Comparison of ENCODE assay signal across 24 cellular contexts in genomic region chr16:57579361-57579665, GRCh38. TPM values are rescaled to one million over a fixed set of nuclear protein-coding genes. Genes with fewer than 3 reads are reported as not detected.
DNase-seq lines count a peak whose midpoint lies in the region; ATAC-seq and TF ChIP-seq lines count a peak whose summit lies in the region.
"Had no signal": no experiment of that assay in that cellular context is flagged by ENCODE, and none has a peak within 500 bp of the region (broad histone marks: within the 10 kb centered on the region; RNA-seq: fewer than 3 reads in every experiment).

No MANE protein-coding gene starts in this region.

- no peaks in the 10 kb centered on the region for H3K36me3 Mint-ChIP-seq in activated naive CD4-positive, alpha-beta T cell treated with anti-CD3 and anti-CD28 coated beads, Interleukin-2, amount 50 U/mL, for 24 hours
- no peaks in the 10 kb centered on the region for H3K36me3 Mint-ChIP-seq in activated CD8-positive, alpha-beta T cell treated with anti-CD3 and anti-CD28 coated beads for 36 hours (ENCODE audit: low read depth)
- no peaks in the 10 kb centered on the region for H3K36me3 Mint-ChIP-seq in type B pancreatic cell
- H3K36me3 Mint-ChIP-seq: naive B cell had no signal

- peaks cover 0 to 5% (median 4%) of the 10 kb centered on the region in 4 donors for H3K4me1 ChIP-seq in esophagus muscularis mucosa
- H3K4me1 ChIP-seq: parathyroid adenoma had no signal

- peak overlapping the region; percentile 47 for H3K27ac Mint-ChIP-seq in activated naive CD4-positive, alpha-beta T cell treated with anti-CD3 and anti-CD28 coated beads, Interleukin-2, amount 50 U/mL, for 24 hours
- peak overlapping the region; percentile 88 for H3K27ac Mint-ChIP-seq in activated CD8-positive, alpha-beta T cell treated with anti-CD3 and anti-CD28 coated beads for 36 hours
- no peak overlapping the region for H3K27ac Mint-ChIP-seq in type B pancreatic cell

- intact Hi-C loops in activated CD8-positive, alpha-beta T cell treated with anti-CD3 and anti-CD28 coated beads for 36 hours (cut with micrococcal nuclease): loop anchor here (10.0 kb wide), 1 partner anchor 145 kb away; no protein-coding TSS in a partner anchor
- intact Hi-C loops in esophagus muscularis mucosa (cut with DNase I): loop anchor here (5.0 to 10.0 kb wide), 2 partner anchors 68 to 135 kb away; no protein-coding TSS in a partner anchor

- no peak for DNase-seq in activated naive CD4-positive, alpha-beta T cell treated with Interleukin-2 at 50 U/mL for 16 hours
- DNase-seq in activated CD8-positive, alpha-beta T cell treated with anti-CD3 and anti-CD28 coated beads for 36 hours: no peak
- peak; percentile 25 for DNase-seq in islet precursor cell
- DNase-seq in type B pancreatic cell (ENCODE audit: extremely low spot score, unreplicated experiment): peak; percentile 27
- DNase-seq in NCI-H1417 (lab: John Stamatoyannopoulos, UW): no peak
- no peak for DNase-seq in esophagus muscularis mucosa (ENCODE audit: extremely low spot score)
- no peak for DNase-seq in NOMO-1 treated with dmso at 0.1 percent for 144 hours (lab: John Stamatoyannopoulos, UW; ENCODE audit: unreplicated experiment)
- DNase-seq: activated CD4-positive, alpha-beta T cell treated with anti-CD3 and anti-CD28 coated beads, Interleukin-2, amount 50 U/mL, for 1 hour; activated effector memory CD4-positive, alpha-beta T cell treated with Interleukin-2 at 50 U/mL for 16 hours; amygdala; CD4-positive, alpha-beta memory T cell; DMS79; foreskin melanocyte; MM.1S; naive B cell; NCI-H526 treated with DMSO at 0.1 percent for 48 hours; stimulated activated CD4-positive, alpha-beta T cell treated with anti-CD3 and anti-CD28 coated beads, Interleukin-1b, Interleukin-23, amount 100 ng/mL, for 48 hours; stimulated activated naive CD4-positive, alpha-beta T cell treated with Interleukin-2 at 50 U/mL for 16 hours had no signal

- peaks cover 0 to 50% (median 0%) of the 10 kb centered on the region in 4 donors for H3K27me3 ChIP-seq in esophagus muscularis mucosa
- H3K27me3 ChIP-seq: tibial nerve had no signal

- no peaks in the 10 kb centered on the region for H3K27me3 Mint-ChIP-seq in activated naive CD4-positive, alpha-beta T cell treated with anti-CD3 and anti-CD28 coated beads, Interleukin-2, amount 50 U/mL, for 24 hours
- no peaks in the 10 kb centered on the region for H3K27me3 Mint-ChIP-seq in activated CD8-positive, alpha-beta T cell treated with anti-CD3 and anti-CD28 coated beads for 36 hours
- H3K27me3 Mint-ChIP-seq in type B pancreatic cell: peaks cover 20% of the 10 kb centered on the region
- H3K27me3 Mint-ChIP-seq: naive B cell had no signal

- peaks cover 35% of the 10 kb centered on the region for H3K4me1 Mint-ChIP-seq in activated naive CD4-positive, alpha-beta T cell treated with anti-CD3 and anti-CD28 coated beads, Interleukin-2, amount 50 U/mL, for 24 hours
- peaks cover 45% of the 10 kb centered on the region for H3K4me1 Mint-ChIP-seq in activated CD8-positive, alpha-beta T cell treated with anti-CD3 and anti-CD28 coated beads for 36 hours (ENCODE audit: low read depth)
- H3K4me1 Mint-ChIP-seq in type B pancreatic cell (ENCODE audit: unreplicated experiment): peaks cover 16% of the 10 kb centered on the region

- POLR2A ChIA-PET in activated CD8-positive, alpha-beta T cell treated with anti-CD3 and anti-CD28 coated beads for 36 hours (lab: Charles Lee): interaction anchor here (0.5 to 5.8 kb wide), 3 partner anchors 8 to 69 kb away, joined by 3 to 48 read pairs (median 25); no protein-coding TSS in a partner anchor

- H3K36me3 ChIP-seq in esophagus muscularis mucosa: no peaks in the 10 kb centered on the region
- H3K36me3 ChIP-seq: tibial nerve had no signal

- H3K4me3 ChIP-seq in esophagus muscularis mucosa: no peak overlapping the region
- H3K4me3 ChIP-seq: tibial nerve had no signal

- 52% methylated on average over 2 of the region's 2 CpGs for WGBS in esophagus muscularis mucosa

- no peak for TF ChIP-seq POLR2A in esophagus muscularis mucosa (IDR thresholded peaks at IDR 0.05; ENCODE audit: low read depth)

- TF ChIP-seq CTCF in activated CD8-positive, alpha-beta T cell treated with anti-CD3 and anti-CD28 coated beads for 36 hours (IDR thresholded peaks at IDR 0.05): no peak
- TF ChIP-seq CTCF in type B pancreatic cell (conservative IDR thresholded peaks at IDR 0.05) (no peak), esophagus muscularis mucosa (IDR thresholded peaks at IDR 0.05) (no peak)

- no peak overlapping the region for H3K27ac ChIP-seq in esophagus muscularis mucosa (replicated peaks in 1 of 4)
- H3K27ac ChIP-seq: epithelial cell of prostate, HL-60, parathyroid adenoma, tibial nerve had no signal

- H3K9me3 Mint-ChIP-seq in activated naive CD4-positive, alpha-beta T cell treated with anti-CD3 and anti-CD28 coated beads, Interleukin-2, amount 50 U/mL, for 24 hours: no peaks in the 10 kb centered on the region
- no peaks in the 10 kb centered on the region for H3K9me3 Mint-ChIP-seq in activated CD8-positive, alpha-beta T cell treated with anti-CD3 and anti-CD28 coated beads for 36 hours
- H3K9me3 Mint-ChIP-seq in type B pancreatic cell: no peaks in the 10 kb centered on the region
- H3K9me3 Mint-ChIP-seq: CD4-positive, alpha-beta memory T cell had no signal

- CTCF ChIA-PET in activated CD8-positive, alpha-beta T cell treated with anti-CD3 and anti-CD28 coated beads for 36 hours (lab: Charles Lee): interaction anchor here (0.8 to 9.6 kb wide), 5 partner anchors 10 to 68 kb away, joined by 4 to 265 read pairs (median 74); partner anchors contain the start of gene ADGRG5

- no peaks in the 10 kb centered on the region for H3K9me3 ChIP-seq in esophagus muscularis mucosa
- H3K9me3 ChIP-seq: tibial nerve had no signal

- no peak for ATAC-seq in activated CD8-positive, alpha-beta T cell treated with anti-CD3 and anti-CD28 coated beads for 36 hours

- TF ChIP-seq EP300 in esophagus muscularis mucosa (IDR thresholded peaks at IDR 0.05): no peak

- no peak overlapping the region for H3K4me3 Mint-ChIP-seq in activated naive CD4-positive, alpha-beta T cell treated with anti-CD3 and anti-CD28 coated beads, Interleukin-2, amount 50 U/mL, for 24 hours
- no peak overlapping the region for H3K4me3 Mint-ChIP-seq in activated CD8-positive, alpha-beta T cell treated with anti-CD3 and anti-CD28 coated beads for 36 hours
- no peak overlapping the region for H3K4me3 Mint-ChIP-seq in type B pancreatic cell

RNA-seq across cellular contexts. Expression of gene ADGRG5, which starts 36.9 kb away (rescaled TPM):
- total RNA-seq in activated CD8-positive, alpha-beta T cell treated with anti-CD3 and anti-CD28 coated beads for 36 hours: 1 to 10 TPM; 4.8 to 5.5 TPM
- 0.82 and 1.7 TPM in 2 replicates for total RNA-seq in type B pancreatic cell (ENCODE audit: low replicate concordance)
- under 1 TPM in 3 of 4 donors, not detected in 1; under 0.01 to 0.34 (median 0.17) TPM for total RNA-seq in esophagus muscularis mucosa
- total RNA-seq: dermis microvascular lymphatic vessel endothelial cell had no signal

RNA-seq across cellular contexts. Expression of gene CCDC102A, which starts 42.9 kb away (rescaled TPM):
- 1 to 10 TPM; 7.1 to 7.9 TPM for total RNA-seq in activated CD8-positive, alpha-beta T cell treated with anti-CD3 and anti-CD28 coated beads for 36 hours
- total RNA-seq in type B pancreatic cell (ENCODE audit: low replicate concordance) (6.9 and 14.4 TPM in 2 replicates), esophagus muscularis mucosa (10 to 100 TPM; 22.7 to 54.9 (median 36.9) TPM)

RNA-seq across cellular contexts. Expression of gene ADGRG1, which starts 49.1 kb away (rescaled TPM):
- total RNA-seq in activated CD8-positive, alpha-beta T cell treated with anti-CD3 and anti-CD28 coated beads for 36 hours: 1 to 10 TPM; 4.9 to 8.5 TPM
- total RNA-seq in type B pancreatic cell (ENCODE audit: low replicate concordance) (41.1 and 61.0 TPM in 2 replicates), esophagus muscularis mucosa (10 to 100 TPM; 17.4 to 21.4 (median 19.1) TPM)

Comparison
In these comparisons a context has a peak if more than half of its experiments do, and no peak if none do; other contexts are left out.
1. DNase-seq: peak in islet precursor cell (single experiment) and type B pancreatic cell (single experiment); none in activated naive CD4-positive, alpha-beta T cell treated with Interleukin-2 at 50 U/mL for 16 hours (single experiment), activated CD8-positive, alpha-beta T cell treated with anti-CD3 and anti-CD28 coated beads for 36 hours (single experiment), NCI-H1417 (0 of 3), esophagus muscularis mucosa (single experiment) and NOMO-1 treated with dmso at 0.1 percent for 144 hours (single experiment).